8 cellular contexts compared by ENCODE assay signal in genomic region chr3:195634426-195635261, GRCh38. TPM values are rescaled to one million over a fixed set of nuclear protein-coding genes. Genes with fewer than 3 reads are reported as not detected.
DNase-seq lines count a peak whose midpoint lies in the region; ATAC-seq and TF ChIP-seq lines count a peak whose summit lies in the region.
"Not testable (repeated sequence)": the region's sequence is repeated elsewhere in the genome, so short reads cannot be mapped to it uniquely, and the experiment has no call there.

No MANE protein-coding gene starts in this region.

- not testable (repeated sequence) for DNase-seq in MG63; epithelial cell of esophagus (ENCODE audit: low read depth); memory B cell (ENCODE audit: low spot score in 2 of 2)
- DNase-seq in activated T-cell treated with anti-CD3 and anti-CD28 coated beads for 4 hours: peak; percentile 64
- peak; percentile 64 for DNase-seq in stimulated activated CD4-positive, alpha-beta T cell treated with anti-CD3 and anti-CD28 coated beads, Interleukin-2, amount 100 ng/mL, for 4 hours (ENCODE audit: low read depth)

- H3K9me3 ChIP-seq in BLaER1 treated with 17β-estradiol and CSF1 and Interleukin-3, amounts not matched to agents 10 nM and 100 nM (replicated peaks in 1 of 11); MG63: not testable (repeated sequence)

- peak overlapping the region in 10 of 11 experiments; percentile 46 to 74 (median 56); a peak in 13 of 22 replicates for H3K4me2 ChIP-seq in BLaER1 treated with 17β-estradiol and CSF1 and Interleukin-3, amounts not matched to agents 10 nM and 100 nM

- H3K4me3 Mint-ChIP-seq in memory B cell: peak overlapping the region; percentile 27

- peaks cover 0 to 26% (median 0%) of the 10 kb centered on the region in 11 experiments; a peak in 8 of 22 replicates for H3K27me3 ChIP-seq in BLaER1 treated with 17β-estradiol and CSF1 and Interleukin-3, amounts not matched to agents 10 nM and 100 nM
- not testable (repeated sequence) for H3K27me3 ChIP-seq in MG63

- H3K27me3 Mint-ChIP-seq in memory B cell: not testable (repeated sequence)

- H3K27ac Mint-ChIP-seq in memory B cell: not testable (repeated sequence)

- H3K36me3 Mint-ChIP-seq in memory B cell: not testable (repeated sequence)

- H3K9me3 Mint-ChIP-seq in memory B cell: not testable (repeated sequence)

- H3K9ac ChIP-seq in BLaER1 treated with 17β-estradiol and CSF1 and Interleukin-3, amounts not matched to agents 10 nM and 100 nM: peak overlapping the region in 3 of 11 experiments; percentile 43 to 62 (median 44); a peak in 4 of 22 replicates

- not testable (repeated sequence) for H3K36me3 ChIP-seq in BLaER1 treated with 17β-estradiol and CSF1 and Interleukin-3, amounts not matched to agents 10 nM and 100 nM; MG63

- not testable (repeated sequence) for H3K27ac ChIP-seq in BLaER1 treated with 17β-estradiol and CSF1 and Interleukin-3, amounts not matched to agents 10 nM and 100 nM

- H4K20me1 ChIP-seq in BLaER1 treated with 17β-estradiol and CSF1 and Interleukin-3, amounts not matched to agents 10 nM and 100 nM: not testable (repeated sequence)

- peak; percentile 95 for ATAC-seq in GM19452 (IDR thresholded peaks at IDR 0.05; ENCODE audit: unreplicated experiment)
- peak; percentile 81 for ATAC-seq in HG02943 (IDR thresholded peaks at IDR 0.05; ENCODE audit: low read depth, unreplicated experiment)
- ATAC-seq in memory B cell (ENCODE audit: low read depth): peak; percentile 93

- H3K4me1 ChIP-seq in BLaER1 treated with 17β-estradiol and CSF1 and Interleukin-3, amounts not matched to agents 10 nM and 100 nM: peaks cover 0 to 37% (median 25%) of the 10 kb centered on the region in 10 experiments; a peak in 14 of 20 replicates

- not testable (repeated sequence) for H3K4me1 Mint-ChIP-seq in memory B cell

- TF ChIP-seq CTCF in epithelial cell of esophagus (IDR thresholded peaks at IDR 0.05; ENCODE audit: insufficient read depth, low read depth, low read length, missing control alignments): not testable (repeated sequence)

- H3K4me3 ChIP-seq in BLaER1 treated with 17β-estradiol and CSF1 and Interleukin-3, amounts not matched to agents 10 nM and 100 nM: peak overlapping the region in 9 of 10 experiments; percentile 44 to 68 (median 53); a peak in 15 of 20 replicates
- H3K4me3 ChIP-seq in MG63: 0 out of 2 replicates have a peak overlapping the region, but pooled peaks have one; percentile 25
- H3K4me3 ChIP-seq in epithelial cell of esophagus (ENCODE audit: low read length): peak overlapping the region; percentile 47

RNA-seq across cellular contexts. Expression of gene APOD, which starts 50.9 kb away (rescaled TPM):
- total RNA-seq in MG63 (2014; rRNA removed; shearing (Covaris generic); ENCODE audit: low replicate concordance): not detected in 2 replicates
